9 cellular contexts compared by ENCODE assay signal in genomic region chr19:46466536-46467199, GRCh38. TPM values are rescaled to one million over a fixed set of nuclear protein-coding genes. Genes with fewer than 3 reads are reported as not detected.
DNase-seq lines count a peak whose midpoint lies in the region; ATAC-seq lines count a peak whose summit lies in the region.
"Had no signal": no experiment of that assay in that cellular context is flagged by ENCODE, and none has a peak within 500 bp of the region (broad histone marks: within the 10 kb centered on the region; RNA-seq: fewer than 3 reads in every experiment).

No MANE protein-coding gene starts in this region.

- H3K9ac ChIP-seq in neuronal stem cell (ENCODE audit: low read depth, low read length, poor library complexity), result no peak overlapping the region

- peaks cover 0 to 6% of the 10 kb centered on the region in 2 donors for H3K9me3 ChIP-seq in neuronal stem cell (replicated peaks in 1 of 2; ENCODE audit: control insufficient read depth in 2 of 2, insufficient read depth in 1 of 2, low read depth in 1 of 2, low read length in 2 of 2)

- ATAC-seq in GM19324 (IDR thresholded peaks at IDR 0.05; ENCODE audit: low FRiP score, unreplicated experiment), result peak; percentile 51
- ATAC-seq: WTC11 had no signal

- no peak overlapping the region for H2BK12ac ChIP-seq in neuronal stem cell (ENCODE audit: low read length)

- peaks cover 29 to 52% of the 10 kb centered on the region in 2 donors for H3K36me3 ChIP-seq in neuronal stem cell (replicated peaks in 1 of 2; ENCODE audit: control insufficient read depth in 2 of 2, insufficient read depth in 2 of 2, low read length in 2 of 2)

- no peak overlapping the region for H3K18ac ChIP-seq in neuronal stem cell (ENCODE audit: low read length)

- DNase-seq in AG08396 (ENCODE audit: low spot score) (peak; percentile 85), amniotic epithelial cell (ENCODE audit: low read depth) (peak; percentile 72), iris pigment epithelial cell (ENCODE audit: low read depth) (peak; percentile 92), NCI-H2107 treated with DMSO at 0.1 percent for 48 hours (lab: John Stamatoyannopoulos, UW; ENCODE audit: unreplicated experiment) (no peak), AML-193 (lab: John Stamatoyannopoulos, UW) (no peak), NCI-H2029 treated with DMSO at 0.1 percent for 48 hours (lab: John Stamatoyannopoulos, UW) (no peak), neuronal stem cell (ENCODE audit: low spot score) (no peak)

- no peak overlapping the region for H4K8ac ChIP-seq in neuronal stem cell (ENCODE audit: low read depth, low read length)

- no peak overlapping the region for H3K4me3 ChIP-seq in neuronal stem cell (ENCODE audit: low read length in 2 of 2)

- no peak overlapping the region for H3K14ac ChIP-seq in neuronal stem cell (ENCODE audit: low read length)

- H3K4me1 ChIP-seq in neuronal stem cell (ENCODE audit: control insufficient read depth in 2 of 2, insufficient read depth in 1 of 2, low read depth in 1 of 2, low read length in 2 of 2), result peaks cover 5 to 6% of the 10 kb centered on the region in 2 donors

- H3K27me3 ChIP-seq in neuronal stem cell (ENCODE audit: control insufficient read depth in 3 of 3, insufficient read depth in 3 of 3, low read depth in 1 of 3, low read length in 3 of 3), result no peaks in the 10 kb centered on the region

- no peak overlapping the region for H2AFZ ChIP-seq in neuronal stem cell (ENCODE audit: low read length)

- no peak overlapping the region for H2BK5ac ChIP-seq in neuronal stem cell (ENCODE audit: low read length)

- H2BK120ac ChIP-seq in neuronal stem cell (ENCODE audit: low read depth, low read length), result no peak overlapping the region

- no peak overlapping the region for H3K27ac ChIP-seq in neuronal stem cell (replicated peaks; ENCODE audit: low read length)

- H4K91ac ChIP-seq in neuronal stem cell (ENCODE audit: low read depth, low read length, poor library complexity), result no peak overlapping the region

- no peak overlapping the region for H3K4ac ChIP-seq in neuronal stem cell (ENCODE audit: low read length)

- no peak overlapping the region for H2BK15ac ChIP-seq in neuronal stem cell (ENCODE audit: low read length)

- peaks cover 12% of the 10 kb centered on the region for H3K79me1 ChIP-seq in neuronal stem cell (ENCODE audit: low read depth, low read length)

- no peak overlapping the region for H3K4me2 ChIP-seq in neuronal stem cell (ENCODE audit: insufficient read depth, low read length, poor library complexity, severe bottlenecking)

- no peak overlapping the region for H2AK5ac ChIP-seq in neuronal stem cell (ENCODE audit: low read depth, low read length)

- H3K23ac ChIP-seq in neuronal stem cell (ENCODE audit: low read depth, low read length, poor library complexity), result no peak overlapping the region

- WGBS in neuronal stem cell (ENCODE audit: extremely low coverage in 2 of 2, insufficient read length in 2 of 2, insufficient replicate concordance in 1 of 2), 2 donors, result no CpG with 5 or more reads among the region's 15 CpGs

RNA-seq across cellular contexts. Expression of gene PNMA8A, which starts 4.7 kb away (rescaled TPM):
- polyA plus RNA-seq in neuronal stem cell (2013, experiment 1 of 2), result 41.6 TPM
- polyA plus RNA-seq in neuronal stem cell (2013, experiment 2 of 2), result 41.3 TPM

RNA-seq across cellular contexts. Expression of gene PNMA8B, which starts 29.0 kb away (rescaled TPM):
- 1.1 TPM for polyA plus RNA-seq in neuronal stem cell (2013, experiment 1 of 2)
- 1.1 TPM for polyA plus RNA-seq in neuronal stem cell (2013, experiment 2 of 2)

RNA-seq across cellular contexts. Expression of gene PNMA8C, which starts 37.9 kb away (rescaled TPM):
- polyA plus RNA-seq in neuronal stem cell (2013, experiment 1 of 2), result 0.52 TPM
- 0.47 TPM for polyA plus RNA-seq in neuronal stem cell (2013, experiment 2 of 2)

RNA-seq across cellular contexts. Expression of gene CCDC8, which starts 53.3 kb away (rescaled TPM):
- polyA plus RNA-seq in neuronal stem cell (2013, experiment 1 of 2), result 7.0 TPM
- 7.6 TPM for polyA plus RNA-seq in neuronal stem cell (2013, experiment 2 of 2)

Comparison
In these comparisons a context has a peak if more than half of its experiments do, and no peak if none do; other contexts are left out.
1. DNase-seq: peak in AG08396 (single experiment), amniotic epithelial cell (single experiment) and iris pigment epithelial cell (single experiment); none in NCI-H2107 treated with DMSO at 0.1 percent for 48 hours (single experiment), AML-193 (0 of 2), NCI-H2029 treated with DMSO at 0.1 percent for 48 hours (single experiment) and neuronal stem cell (single experiment).